1 cellular context compared by ENCODE assay signal in genomic region chr12:112012775-112013600, GRCh38.
TF ChIP-seq lines count a peak whose summit lies in the region.

TSS of gene ERP29 (plus strand) at chr12:112013426. CDS start at chr12:112013466, 40 bp downstream.
TSS of gene TMEM116 (minus strand) at chr12:112013165. CDS start at chr12:112005270, 7,895 bp downstream.

TF ChIP-seq in SK-N-SH, 30 proteins besides CTCF, POLR2A, EP300 and RAD21 (continued from another document):
- TF ChIP-seq REST (IDR thresholded peaks at IDR 0.05; ENCODE audit: low read depth, low read length), result 0 out of 2 replicates have a peak, but pooled peaks have one; percentile 14
- TF ChIP-seq POLR2AphosphoS5 (IDR thresholded peaks at IDR 0.05; ENCODE audit: low read depth, low read length), result peak; percentile 97
- TF ChIP-seq TEAD4 (IDR thresholded peaks at IDR 0.05; ENCODE audit: borderline replicate concordance, insufficient read depth), result no peak
- TF ChIP-seq IRF3 (IDR thresholded peaks at IDR 0.05; ENCODE audit: low read depth, low read length), result no peak
- TF ChIP-seq USF2 (IDR thresholded peaks at IDR 0.05; ENCODE audit: borderline replicate concordance, low read depth, low read length), result peak; percentile 97
- peak; percentile 61; the same call in 1 of the 2 replicates for TF ChIP-seq SIN3A (IDR thresholded peaks at IDR 0.05; ENCODE audit: borderline replicate concordance, low read depth, low read length)
- TF ChIP-seq GABPA (IDR thresholded peaks at IDR 0.05; ENCODE audit: low read depth), result peak; percentile 72
- no peak for TF ChIP-seq ZBTB33 (IDR thresholded peaks at IDR 0.05; ENCODE audit: borderline replicate concordance, low read depth)
- TF ChIP-seq TAF1 (IDR thresholded peaks at IDR 0.05; ENCODE audit: borderline replicate concordance, low read depth, low read length), result peak; percentile 41; the same call in 1 of the 2 replicates
- TF ChIP-seq NRF1 (IDR thresholded peaks at IDR 0.05; ENCODE audit: low read depth, low read length), result peak; percentile 83
- TF ChIP-seq RFX5 (IDR thresholded peaks at IDR 0.05; ENCODE audit: low read length), result no peak
- peak; percentile 98 for TF ChIP-seq USF1 (IDR thresholded peaks at IDR 0.05; ENCODE audit: borderline replicate concordance, low read depth)
- TF ChIP-seq MAX (IDR thresholded peaks at IDR 0.05; ENCODE audit: low read depth), result peak; percentile 98
